Comparison of ENCODE assay signal across 15 cellular contexts in genomic region chr11:41947392-41947791, GRCh38.
DNase-seq lines count a peak whose midpoint lies in the region; ATAC-seq, FAIRE-seq and TF ChIP-seq lines count a peak whose summit lies in the region.
"Had no signal": no experiment of that assay in that cellular context is flagged by ENCODE, and none has a peak within 500 bp of the region (broad histone marks: within the 10 kb centered on the region; RNA-seq: fewer than 3 reads in every experiment).

No MANE protein-coding gene starts in this region.

- no peaks in the 10 kb centered on the region for H3K4me1 ChIP-seq in kidney (ENCODE audit: control insufficient read depth in 1 of 2, insufficient read depth in 1 of 2, low read depth in 1 of 2, low read length in 2 of 2)
- H3K4me1 ChIP-seq in testis = no peaks in the 10 kb centered on the region
- H3K4me1 ChIP-seq in HepG2 (ENCODE audit: insufficient read depth, low read length) = no peaks in the 10 kb centered on the region
- H3K4me1 ChIP-seq: BLaER1, Caco-2 had no signal

- no peak overlapping the region for H3K9ac ChIP-seq in kidney (ENCODE audit: low read length in 2 of 2)
- no peak overlapping the region for H3K9ac ChIP-seq in HepG2 (ENCODE audit: insufficient read depth, low read depth, low read length)
- H3K9ac ChIP-seq: BLaER1 had no signal

- TF ChIP-seq POLR2A in testis (IDR thresholded peaks at IDR 0.05) = no peak
- no peak for TF ChIP-seq POLR2A in HepG2 (IDR thresholded peaks at IDR 0.05; ENCODE audit: insufficient read depth in 1 of 2, low read depth in 2 of 2, low read length in 2 of 2)

- no peaks in the 10 kb centered on the region for H3K79me2 ChIP-seq in HepG2 (ENCODE audit: insufficient read depth, low read length)

- CTCF ChIA-PET in HepG2 (lab: Yijun Ruan, JAX; ENCODE audit: low intra/inter-chr PET ratio, low total read pairs) = no interaction called here

- TF ChIP-seq EP300 in HepG2 (IDR thresholded peaks at IDR 0.05; ENCODE audit: low read depth in 2 of 2, low read length in 2 of 2) (no peak), HepG2 (CRISPR knock-in tag; IDR thresholded peaks at IDR 0.05; ENCODE audit: borderline replicate concordance) (no peak)

- DNase-seq in NCI-H748 (lab: John Stamatoyannopoulos, UW; ENCODE audit: unreplicated experiment) (peak; percentile 2), NCI-H748 treated with DMSO at 0.1 percent for 48 hours (lab: John Stamatoyannopoulos, UW) (no peak), NCI-H774 (lab: John Stamatoyannopoulos, UW) (peak; percentile 0), kidney (peak; percentile 52), testis (no peak), HepG2 (ENCODE audit: low spot score) (no peak), NCI-H2171 (lab: John Stamatoyannopoulos, UW) (no peak), dedifferentiated amniotic fluid mesenchymal stem cell (ENCODE audit: extremely low spot score) (no peak)
- DNase-seq: AML-193; Caco-2; CD8-positive, alpha-beta memory T cell; DMS53; H7 had no signal

- H3K27me3 ChIP-seq in testis (no peaks in the 10 kb centered on the region), HepG2 (ENCODE audit: control insufficient read depth in 1 of 2, insufficient read depth in 2 of 2, low read length in 2 of 2) (no peaks in the 10 kb centered on the region)
- H3K27me3 ChIP-seq: BLaER1 had no signal

- no TSS peak for BruUV-seq in HepG2 (replicated peaks; lab: Mats Ljungman, UMichigan)

- H2AFZ ChIP-seq in HepG2 (ENCODE audit: low read length) = no peak overlapping the region

- no peak for TF ChIP-seq RAD21 in HepG2 (CRISPR knock-in tag; IDR thresholded peaks at IDR 0.05)

- intact Hi-C loops in kidney (cut with DNase I) (no loop called here), testis (cut with DNase I; ENCODE audit: low total_unique reads) (no loop called here), HepG2 (cut with micrococcal nuclease; ENCODE audit: unreplicated experiment) (no loop called here)

- no peak for ATAC-seq in HepG2

- no peak overlapping the region for H3K4me2 ChIP-seq in HepG2 (ENCODE audit: low read depth, low read length)
- H3K4me2 ChIP-seq: BLaER1 had no signal

- FAIRE-seq in kidney (lab: Jason Lieb, UNC) (no peak), HepG2 (lab: Jason Lieb, UNC) (no peak)

- TF ChIP-seq CTCF in kidney (IDR thresholded peaks at IDR 0.05; ENCODE audit: borderline replicate concordance, extremely low read depth, insufficient read depth) (no peak), testis (IDR thresholded peaks at IDR 0.05) (no peak), HepG2 (CRISPR knock-in tag; IDR thresholded peaks at IDR 0.05) (no peak)

- H3K9me3 ChIP-seq in kidney (ENCODE audit: control insufficient read depth in 1 of 2, low read length in 2 of 2) = no peaks in the 10 kb centered on the region
- H3K9me3 ChIP-seq in testis = no peaks in the 10 kb centered on the region
- peaks cover 92% of the 10 kb centered on the region for H3K9me3 ChIP-seq in HepG2 (ENCODE audit: low read length)
- H3K9me3 ChIP-seq: BLaER1, Caco-2 had no signal

- H3K36me3 ChIP-seq in kidney (ENCODE audit: control insufficient read depth in 1 of 2, insufficient read depth in 2 of 2, low read length in 2 of 2) (no peaks in the 10 kb centered on the region), testis (ENCODE audit: low read depth, missing control alignments) (no peaks in the 10 kb centered on the region), HepG2 (replicated peaks in 1 of 2; ENCODE audit: control insufficient read depth in 1 of 2, insufficient read depth in 2 of 2, low read length in 2 of 2) (no peaks in the 10 kb centered on the region)
- H3K36me3 ChIP-seq: BLaER1 had no signal

- H4K20me1 ChIP-seq in HepG2 (ENCODE audit: insufficient read depth, low read length) = no peaks in the 10 kb centered on the region
- H4K20me1 ChIP-seq: BLaER1 had no signal

- H3K4me3 ChIP-seq in kidney (ENCODE audit: low read length in 2 of 2) (no peak overlapping the region), testis (peak overlapping the region; percentile 31 to 36), HepG2 (replicated peaks in 1 of 3; ENCODE audit: insufficient read depth in 1 of 3, low read depth in 2 of 3, low read length in 3 of 3) (no peak overlapping the region)
- H3K4me3 ChIP-seq: BLaER1 had no signal

- H3K27ac ChIP-seq in kidney (ENCODE audit: low read depth in 2 of 2, low read length in 2 of 2) (no peak overlapping the region), testis (no peak overlapping the region), HepG2 (ENCODE audit: extremely low read length, insufficient read depth, low read length) (no peak overlapping the region)
- H3K27ac ChIP-seq: 22Rv1, BLaER1 had no signal

- POLR2A ChIA-PET in HepG2 (lab: Yijun Ruan, JAX) = no interaction called here

- in situ Hi-C loops in HepG2 (cut with HindIII; ENCODE audit: extremely low pct_ligation_motif_present, low pct_unique_long_range_greater_than_20kb) = no loop called here

- 50 to 54% methylated on average over 4 to 12 of the region's 12 CpGs for WGBS in testis, 2 donors
- WGBS in HepG2 (ENCODE audit: low lambda C conversion rate) = 17% methylated on average over 8 of the region's 12 CpGs

TF ChIP-seq in HepG2, 621 proteins besides CTCF, POLR2A, EP300 and RAD21:
- TF ChIP-seq YY1 (IDR thresholded peaks at IDR 0.05; ENCODE audit: insufficient read depth, insufficient replicate concordance, low read depth, low read length) (no peak), MXD1 (CRISPR knock-in tag; IDR thresholded peaks at IDR 0.05) (no peak), ZNF484 (CRISPR knock-in tag; IDR thresholded peaks at IDR 0.05; ENCODE audit: borderline replicate concordance, low read depth) (no peak), ZNF639 (CRISPR knock-in tag; conservative IDR thresholded peaks at IDR 0.05) (no peak), EEA1 (CRISPR knock-in tag; IDR thresholded peaks at IDR 0.05; ENCODE audit: borderline replicate concordance) (no peak), NR2F1 (CRISPR knock-in tag; IDR thresholded peaks at IDR 0.05) (no peak), RNF2 (conservative IDR thresholded peaks at IDR 0.05; ENCODE audit: low read depth) (no peak), FOXK2 (IDR thresholded peaks at IDR 0.05) (no peak), AHR (CRISPR knock-in tag; IDR thresholded peaks at IDR 0.05) (no peak), TBX3 (IDR thresholded peaks at IDR 0.05; ENCODE audit: borderline replicate concordance) (no peak)
- TF ChIP-seq, protein P1, sequence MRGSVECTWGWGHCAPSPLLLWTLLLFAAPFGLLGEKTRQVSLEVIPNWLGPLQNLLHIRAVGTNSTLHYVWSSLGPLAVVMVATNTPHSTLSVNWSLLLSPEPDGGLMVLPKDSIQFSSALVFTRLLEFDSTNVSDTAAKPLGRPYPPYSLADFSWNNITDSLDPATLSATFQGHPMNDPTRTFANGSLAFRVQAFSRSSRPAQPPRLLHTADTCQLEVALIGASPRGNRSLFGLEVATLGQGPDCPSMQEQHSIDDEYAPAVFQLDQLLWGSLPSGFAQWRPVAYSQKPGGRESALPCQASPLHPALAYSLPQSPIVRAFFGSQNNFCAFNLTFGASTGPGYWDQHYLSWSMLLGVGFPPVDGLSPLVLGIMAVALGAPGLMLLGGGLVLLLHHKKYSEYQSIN (CRISPR knock-in tag; IDR thresholded peaks at IDR 0.05; ENCODE audit: borderline replicate concordance) = no peak

Comparison
In these comparisons a context has a peak if more than half of its experiments do, and no peak if none do; other contexts are left out.
1. DNase-seq: peak in NCI-H748 (single experiment), NCI-H774 (single experiment) and kidney (single experiment); none in NCI-H748 treated with DMSO at 0.1 percent for 48 hours (single experiment), testis (single experiment), HepG2 (single experiment), NCI-H2171 (single experiment) and dedifferentiated amniotic fluid mesenchymal stem cell (single experiment).
2. H3K4me3 ChIP-seq: peak in testis (2 of 2); none in kidney (0 of 2) and HepG2 (0 of 3).